Comparison of ENCODE assay signal across 10 cellular contexts in genomic region chr5:128782446-128782845, GRCh38.
DNase-seq lines count a peak whose midpoint lies in the region; ATAC-seq and TF ChIP-seq lines count a peak whose summit lies in the region.
"Had no signal": no experiment of that assay in that cellular context is flagged by ENCODE, and none has a peak within 500 bp of the region (broad histone marks: within the 10 kb centered on the region; RNA-seq: fewer than 3 reads in every experiment).

No MANE protein-coding gene starts in this region.

- H3K27me3 Mint-ChIP-seq in HFFc6 (ENCODE audit: insufficient read depth): peaks cover 2% of the 10 kb centered on the region; the same call in 1 of the 2 replicates
- H3K27me3 Mint-ChIP-seq in brain: no peaks in the 10 kb centered on the region

- H3K4me3 Mint-ChIP-seq in HFFc6 (no peak overlapping the region), brain (peak overlapping the region in 1 of 5 experiments; percentile 13)

- DNase-seq in HFFc6 (peak; percentile 50), left ventricle myocardium superior (peak; percentile 49), superior temporal gyrus (ENCODE audit: extremely low spot score) (peak; percentile 83), DMS153 (lab: John Stamatoyannopoulos, UW) (no peak), CD1c-positive myeloid dendritic cell (ENCODE audit: extremely low spot score) (no peak)
- DNase-seq: NCI-H526 treated with DMSO at 0.1 percent for 48 hours; stimulated activated CD4-positive, alpha-beta T cell treated with anti-CD3 and anti-CD28 coated beads, Interleukin-4, amount 100 ng/mL, for 1 hour had no signal

- TF ChIP-seq CTCF in HFFc6 (IDR thresholded peaks at IDR 0.05): no peak
- TF ChIP-seq CTCF in brain (conservative IDR thresholded peaks at IDR 0.05): no peak

- intact Hi-C loops in left ventricle myocardium superior (cut with micrococcal nuclease): no loop called here

- H3K36me3 Mint-ChIP-seq in HFFc6 (ENCODE audit: low read depth): no peaks in the 10 kb centered on the region
- H3K36me3 Mint-ChIP-seq in brain: no peaks in the 10 kb centered on the region

- H3K4me1 Mint-ChIP-seq in HFFc6 (ENCODE audit: low read depth) (peaks cover 20% of the 10 kb centered on the region), brain (peaks cover 18% of the 10 kb centered on the region)

- H3K9me3 Mint-ChIP-seq in HFFc6: no peaks in the 10 kb centered on the region
- peaks cover 0 to 11% (median 3%) of the 10 kb centered on the region in 5 experiments for H3K9me3 Mint-ChIP-seq in brain

- H3K27ac Mint-ChIP-seq in HFFc6: no peak overlapping the region
- H3K27ac Mint-ChIP-seq in brain: peak overlapping the region in 4 of 5 experiments; percentile 45 to 95 (median 56)

- ATAC-seq in left ventricle myocardium superior: peak; percentile 97
- ATAC-seq in GM19397 (IDR thresholded peaks at IDR 0.05; ENCODE audit: unreplicated experiment): no peak
- ATAC-seq in HG02642 (IDR thresholded peaks at IDR 0.05; ENCODE audit: poor library complexity, unreplicated experiment): no peak

Comparison
In these comparisons a context has a peak if more than half of its experiments do, and no peak if none do; other contexts are left out.
1. DNase-seq: peak in HFFc6 (single experiment), left ventricle myocardium superior (single experiment) and superior temporal gyrus (single experiment); none in DMS153 (single experiment) and CD1c-positive myeloid dendritic cell (single experiment).